Comparison of ENCODE assay signal across 12 cellular contexts in the genomic region with DNA sequence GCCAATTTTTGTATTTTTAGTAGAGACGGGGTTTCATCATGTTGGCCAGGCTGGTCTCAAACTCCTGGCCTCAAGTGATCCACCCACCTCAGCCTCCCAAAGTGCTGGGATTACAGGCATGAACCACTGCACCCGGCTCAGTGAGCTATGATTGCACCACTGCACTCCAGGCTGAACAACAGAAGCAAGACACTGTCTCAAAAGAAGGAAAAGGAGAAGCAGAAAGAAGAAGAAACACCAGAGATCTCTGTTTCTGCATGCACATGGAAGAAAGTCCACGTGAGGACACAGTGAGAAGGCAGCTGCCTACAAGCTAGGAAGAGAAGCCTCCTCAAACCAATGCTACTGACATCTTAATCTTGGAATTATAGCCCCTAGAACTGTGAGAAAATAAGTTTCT. TPM values are rescaled to one million over a fixed set of nuclear protein-coding genes. Genes with fewer than 3 reads are reported as not detected.
"Had no signal": no experiment of that assay in that cellular context is flagged by ENCODE, and none has a peak within 500 bp of the region (broad histone marks: within the 10 kb centered on the region; RNA-seq: fewer than 3 reads in every experiment).

No MANE protein-coding gene starts in this region.

RNA-seq across cellular contexts. Expression of gene ECT2L, which starts 16.0 kb away (rescaled TPM):
- total RNA-seq: activated B cell treated with CpG ODN at 0.5 μM for 24 hours; activated CD4-positive, alpha-beta memory T cell treated with anti-CD3 and anti-CD28 coated beads for 36 hours; activated naive CD4-positive, alpha-beta T cell treated with anti-CD3 and anti-CD28 coated beads for 36 hours; activated naive CD4-positive, alpha-beta T cell treated with anti-CD3 and anti-CD28 coated beads, Interleukin-2, amount 50 U/mL, for 72 hours; activated T-cell treated with anti-CD3 and anti-CD28 coated beads, Interleukin-2, amount 50 U/mL, for 4 hours; activated T-helper 1 cell treated with anti-CD3 and anti-CD28 coated beads, Interleukin-12 subunit alpha, Interleukin-12 subunit beta, Interleukin-2, Interleukin-4 antibody, amounts not matched to agents 30 ng/mL and 10 ng/mL and 1 ng/mL, durations not matched to agents 14 hours and 24 hours and 36 hours; astrocyte; body of pancreas; LHCN-M2; NCI-H460; PC-3; T-helper 17 cell had no signal
